ENCODE assay signal across 17 cellular contexts in genomic region chr11:28243596-28243995, GRCh38.
A peak's percentile ranks its signal among the peaks of the same experiment; 100 is the strongest.
DNase-seq lines count a peak whose midpoint lies in the region; ATAC-seq and TF ChIP-seq lines count a peak whose summit lies in the region.
"Had no signal": no experiment of that assay in that cellular context is flagged by ENCODE, and none has a peak within 500 bp of the region (broad histone marks: within the 10 kb centered on the region; RNA-seq: fewer than 3 reads in every experiment).

No MANE protein-coding gene starts in this region.

- H3K27me3 ChIP-seq in IMR-90 (ENCODE audit: control insufficient read depth, insufficient read depth, low read length) (no peaks in the 10 kb centered on the region), fibroblast of lung (ENCODE audit: control insufficient read depth, insufficient read depth, low read length) (no peaks in the 10 kb centered on the region), trophoblast cell (ENCODE audit: insufficient read depth, low read length) (no peaks in the 10 kb centered on the region)

- no peaks in the 10 kb centered on the region for H3K27me3 Mint-ChIP-seq in osteocyte (ENCODE audit: unreplicated experiment)
- H3K27me3 Mint-ChIP-seq in T-cell = no peaks in the 10 kb centered on the region

- H2BK120ac ChIP-seq in IMR-90 (ENCODE audit: low read depth, low read length) = no peak overlapping the region
- H2BK120ac ChIP-seq in trophoblast cell (ENCODE audit: insufficient read depth, low read length, poor library complexity) = no peak overlapping the region

- no peak overlapping the region for H2AFZ ChIP-seq in IMR-90 (replicated peaks; ENCODE audit: low read length, poor library complexity)
- H2AFZ ChIP-seq in fibroblast of lung (ENCODE audit: low read length) = no peak overlapping the region
- no peak overlapping the region for H2AFZ ChIP-seq in trophoblast cell (ENCODE audit: insufficient read depth, low read length, poor library complexity)
- H2AFZ ChIP-seq: GM23338, PC-9 had no signal

- H3K4me1 ChIP-seq in IMR-90 (ENCODE audit: control insufficient read depth, insufficient read depth, low read length) = no peaks in the 10 kb centered on the region; the same call in 1 of the 2 replicates
- H3K4me1 ChIP-seq in fibroblast of lung (ENCODE audit: control insufficient read depth, extremely low read depth, insufficient read depth, low read length) = no peaks in the 10 kb centered on the region
- H3K4me1 ChIP-seq in trophoblast cell (ENCODE audit: control insufficient read depth in 1 of 2, insufficient read depth in 2 of 2, low read length in 2 of 2) = peaks cover 0 to 3% of the 10 kb centered on the region in 2 experiments

- H3K9me3 Mint-ChIP-seq in osteocyte (ENCODE audit: unreplicated experiment) (peaks cover 7% of the 10 kb centered on the region), T-cell (no peaks in the 10 kb centered on the region)

- POLR2A ChIA-PET in IMR-90 (lab: Charles Lee; ENCODE audit: unreplicated experiment) (no interaction called here), T-cell (lab: Charles Lee) (no interaction called here)

- H3K14ac ChIP-seq in IMR-90 (replicated peaks; ENCODE audit: low read depth, low read length) (no peak overlapping the region), trophoblast cell (ENCODE audit: low read length) (no peak overlapping the region)

- no peak overlapping the region for H3K56ac ChIP-seq in IMR-90 (ENCODE audit: extremely low read depth, insufficient read depth, low read length)

- no peak for TF ChIP-seq RAD21 in IMR-90 (IDR thresholded peaks at IDR 0.05; ENCODE audit: low read length)

- H3K4me1 Mint-ChIP-seq in osteocyte (ENCODE audit: unreplicated experiment) (peaks cover 26% of the 10 kb centered on the region), T-cell (peaks cover 0 to 10% (median 0%) of the 10 kb centered on the region in 3 donors)
- H3K4me1 Mint-ChIP-seq: CD14-positive monocyte, GM23338 had no signal

- H3K79me1 ChIP-seq in IMR-90 (ENCODE audit: low read depth in 1 of 2, low read length in 2 of 2) (peaks cover 6 to 25% of the 10 kb centered on the region in 2 experiments; a peak in 3 of 4 replicates), trophoblast cell (ENCODE audit: low read length) (peaks cover 2% of the 10 kb centered on the region)

- in situ Hi-C loops in IMR-90 (cut with MboI; ENCODE audit: low sequenced_read_pairs) = no loop called here

- H3K27ac Mint-ChIP-seq in osteocyte (ENCODE audit: unreplicated experiment) = peak overlapping the region; percentile 75
- H3K27ac Mint-ChIP-seq in T-cell = no peak overlapping the region
- H3K27ac Mint-ChIP-seq: CD14-positive monocyte, GM23338 had no signal

- WGBS in IMR-90 (ENCODE audit: extremely low coverage in 2 of 2, insufficient read length in 1 of 2), 2 experiments = no CpG with 5 or more reads among the region's 2 CpGs
- WGBS in trophoblast cell (ENCODE audit: extremely low coverage, insufficient coverage, insufficient read length) = no CpG with 5 or more reads among the region's 2 CpGs

- intact Hi-C loops in IMR-90 (cut with micrococcal nuclease) = loop anchor here (10.0 kb wide), 1 partner anchor 1091 kb away; no protein-coding TSS in a partner anchor

- no peak overlapping the region for H3K23ac ChIP-seq in IMR-90 (ENCODE audit: low read depth, low read length)
- no peak overlapping the region for H3K23ac ChIP-seq in trophoblast cell (ENCODE audit: low read length)

- H3K9me1 ChIP-seq in IMR-90 (ENCODE audit: insufficient read depth, low read length) = peaks cover 2% of the 10 kb centered on the region

- no TSS peak for BruUV-seq in IMR-90 (replicated peaks; lab: Mats Ljungman, UMichigan)

- H3K36me3 Mint-ChIP-seq in osteocyte (ENCODE audit: unreplicated experiment) = peaks cover 10% of the 10 kb centered on the region
- peaks cover 40% of the 10 kb centered on the region for H3K36me3 Mint-ChIP-seq in T-cell

- no peak overlapping the region for H3K18ac ChIP-seq in IMR-90 (ENCODE audit: low read depth, low read length)
- no peak overlapping the region for H3K18ac ChIP-seq in trophoblast cell (ENCODE audit: low read length)

- no peak overlapping the region; a peak in 1 of 4 replicates for H4K8ac ChIP-seq in IMR-90 (ENCODE audit: low read depth in 2 of 2, low read length in 2 of 2)
- H4K8ac ChIP-seq in trophoblast cell (ENCODE audit: low read depth, low read length) = no peak overlapping the region

- H3K4me3 ChIP-seq in AG10803 (ENCODE audit: low read length) = no peak overlapping the region
- H3K4me3 ChIP-seq in IMR-90 (ENCODE audit: insufficient read depth, low read depth, low read length) = no peak overlapping the region
- H3K4me3 ChIP-seq in fibroblast of lung (replicated peaks in 1 of 4; ENCODE audit: control extremely low read depth in 1 of 4, insufficient read depth in 1 of 4, low read depth in 3 of 4, low read length in 4 of 4) = no peak overlapping the region
- no peak overlapping the region for H3K4me3 ChIP-seq in trophoblast cell (ENCODE audit: low read depth, low read length)
- H3K4me3 ChIP-seq: GM23338, PC-9 had no signal

- no peaks in the 10 kb centered on the region for H4K20me1 ChIP-seq in IMR-90 (ENCODE audit: insufficient read depth, low read length)
- no peaks in the 10 kb centered on the region for H4K20me1 ChIP-seq in fibroblast of lung (ENCODE audit: control insufficient read depth, extremely low read depth, insufficient read depth, low read length)

- no peak overlapping the region for H4K5ac ChIP-seq in IMR-90 (ENCODE audit: low read depth, low read length)

- H4K91ac ChIP-seq in IMR-90 (ENCODE audit: insufficient read depth, low read depth, low read length) (no peak overlapping the region), trophoblast cell (ENCODE audit: low read depth, low read length) (no peak overlapping the region)

- H3K4me2 ChIP-seq in IMR-90 (ENCODE audit: low read depth, low read length) (no peak overlapping the region; the same call in 1 of the 2 replicates), fibroblast of lung (ENCODE audit: extremely low read depth, insufficient read depth, low read length) (no peak overlapping the region), trophoblast cell (ENCODE audit: low read length) (no peak overlapping the region)
- H3K4me2 ChIP-seq: GM23338, PC-9 had no signal

- H3K9ac ChIP-seq in IMR-90 (ENCODE audit: low read depth, low read length) = no peak overlapping the region
- H3K9ac ChIP-seq in fibroblast of lung (ENCODE audit: insufficient read depth, low read length) = no peak overlapping the region
- no peak overlapping the region for H3K9ac ChIP-seq in trophoblast cell (ENCODE audit: low read length)

- H3K27ac ChIP-seq in IMR-90 (ENCODE audit: insufficient read depth, low read length) = no peak overlapping the region
- H3K27ac ChIP-seq in fibroblast of lung (ENCODE audit: insufficient read depth, low read length) = no peak overlapping the region
- no peak overlapping the region for H3K27ac ChIP-seq in trophoblast cell (ENCODE audit: low read depth, low read length)
- H3K27ac ChIP-seq: PC-9 had no signal

- H3K36me3 ChIP-seq in IMR-90 (ENCODE audit: control insufficient read depth, insufficient read depth, low read length) = no peaks in the 10 kb centered on the region
- no peaks in the 10 kb centered on the region for H3K36me3 ChIP-seq in fibroblast of lung (ENCODE audit: control insufficient read depth, insufficient read depth, low read length)
- H3K36me3 ChIP-seq in trophoblast cell (ENCODE audit: control insufficient read depth in 1 of 2, insufficient read depth in 2 of 2, low read length in 2 of 2) = no peaks in the 10 kb centered on the region

- no peak overlapping the region for H2BK20ac ChIP-seq in IMR-90 (ENCODE audit: low read depth, low read length)

- no peak for TF ChIP-seq POLR2A in IMR-90 (IDR thresholded peaks at IDR 0.05; ENCODE audit: low read depth, low read length)

- dilution Hi-C loops in IMR-90 (cut with HindIII; ENCODE audit: low sequenced_read_pairs, unreplicated experiment) = no loop called here

- TF ChIP-seq CTCF in AG10803 (conservative IDR thresholded peaks at IDR 0.05; ENCODE audit: low read length) (no peak), IMR-90 (conservative IDR thresholded peaks at IDR 0.05; ENCODE audit: low read depth, low read length) (no peak), fibroblast of lung (conservative IDR thresholded peaks at IDR 0.05 in 1 of 2, IDR thresholded peaks at IDR 0.05 in 1 of 2; ENCODE audit: low read depth in 1 of 2, low read length in 2 of 2) (no peak), osteocyte (IDR thresholded peaks at IDR 0.05) (no peak)

- H3K4ac ChIP-seq in IMR-90 (ENCODE audit: low read depth, low read length) (no peak overlapping the region), trophoblast cell (ENCODE audit: low read depth, low read length) (no peak overlapping the region)

- CTCF ChIA-PET in IMR-90 (lab: Yijun Ruan, JAX) = no interaction called here
- CTCF ChIA-PET in T-cell (lab: Charles Lee) = no interaction called here

- H2BK5ac ChIP-seq in IMR-90 (ENCODE audit: low read depth, low read length, poor library complexity, severe bottlenecking) (no peak overlapping the region), trophoblast cell (ENCODE audit: low read depth, low read length, poor library complexity) (no peak overlapping the region)

- no peak overlapping the region for H2AK9ac ChIP-seq in IMR-90 (replicated peaks; ENCODE audit: low read depth, low read length, poor library complexity)

- H3K79me2 ChIP-seq in fibroblast of lung (ENCODE audit: control insufficient read depth, insufficient read depth, low read length) = no peaks in the 10 kb centered on the region
- H3K79me2 ChIP-seq in trophoblast cell (ENCODE audit: control insufficient read depth, insufficient read depth, low read length, poor library complexity) = no peaks in the 10 kb centered on the region

- no peak overlapping the region for H2BK12ac ChIP-seq in trophoblast cell (ENCODE audit: low read length)

- H3K4me3 Mint-ChIP-seq in osteocyte (ENCODE audit: unreplicated experiment) (no peak overlapping the region), T-cell (no peak overlapping the region)
- H3K4me3 Mint-ChIP-seq: CD14-positive monocyte, GM23338 had no signal

- H4K12ac ChIP-seq in trophoblast cell (ENCODE audit: low read depth, low read length) = no peak overlapping the region

- H2AK5ac ChIP-seq in IMR-90 (ENCODE audit: low read depth, low read length) (no peak overlapping the region), trophoblast cell (ENCODE audit: low read length) (no peak overlapping the region)

- ATAC-seq in IMR-90 (ENCODE audit: low read depth) (0 out of 2 replicates have a peak, but pooled peaks have one; percentile 24), GM19324 (IDR thresholded peaks at IDR 0.05; ENCODE audit: low FRiP score, unreplicated experiment) (no peak), T-cell (replicated peaks in 1 of 4) (no peak)
- ATAC-seq: GM23338 had no signal

- no peak overlapping the region for H2BK15ac ChIP-seq in IMR-90 (ENCODE audit: low read depth, low read length)

- H3K9me3 ChIP-seq in IMR-90 (ENCODE audit: control insufficient read depth, insufficient read depth, low read length) = no peaks in the 10 kb centered on the region
- H3K9me3 ChIP-seq in fibroblast of lung (ENCODE audit: control insufficient read depth, insufficient read depth, low read depth, low read length) = no peaks in the 10 kb centered on the region
- no peaks in the 10 kb centered on the region for H3K9me3 ChIP-seq in trophoblast cell (ENCODE audit: insufficient read depth, low read depth, low read length)

- DNase-seq in AG10803 (ENCODE audit: low read depth) (peak; percentile 66), IMR-90 (peak; percentile 14), fibroblast of lung (ENCODE audit: low read depth in 2 of 2) (peak; percentile 3 to 17), osteocyte (ENCODE audit: extremely low spot score, unreplicated experiment) (no peak), T-cell (no peak), trophoblast cell (no peak)
- no peak for DNase-seq in activated T-cell treated with anti-CD3 and anti-CD28 coated beads, Interleukin-2, amount 50 U/mL, for 1 hour
- DNase-seq: COR-L47, MM.1S, NCI-H1105, NCI-H187 treated with DMSO at 0.1 percent for 48 hours, NCI-H446 treated with DMSO at 0.1 percent for 48 hours, NCI-H748 treated with DMSO at 0.1 percent for 48 hours, PC-9 had no signal

Comparison
In these comparisons a context has a peak if more than half of its experiments do, and no peak if none do; other contexts are left out.
1. DNase-seq: peak in AG10803 (single experiment), IMR-90 (single experiment) and fibroblast of lung (2 of 2); none in osteocyte (single experiment), activated T-cell treated with anti-CD3 and anti-CD28 coated beads, Interleukin-2, amount 50 U/mL, for 1 hour (single experiment), T-cell (0 of 34) and trophoblast cell (0 of 2).